8 cellular contexts compared by ENCODE assay signal in the genomic region with DNA sequence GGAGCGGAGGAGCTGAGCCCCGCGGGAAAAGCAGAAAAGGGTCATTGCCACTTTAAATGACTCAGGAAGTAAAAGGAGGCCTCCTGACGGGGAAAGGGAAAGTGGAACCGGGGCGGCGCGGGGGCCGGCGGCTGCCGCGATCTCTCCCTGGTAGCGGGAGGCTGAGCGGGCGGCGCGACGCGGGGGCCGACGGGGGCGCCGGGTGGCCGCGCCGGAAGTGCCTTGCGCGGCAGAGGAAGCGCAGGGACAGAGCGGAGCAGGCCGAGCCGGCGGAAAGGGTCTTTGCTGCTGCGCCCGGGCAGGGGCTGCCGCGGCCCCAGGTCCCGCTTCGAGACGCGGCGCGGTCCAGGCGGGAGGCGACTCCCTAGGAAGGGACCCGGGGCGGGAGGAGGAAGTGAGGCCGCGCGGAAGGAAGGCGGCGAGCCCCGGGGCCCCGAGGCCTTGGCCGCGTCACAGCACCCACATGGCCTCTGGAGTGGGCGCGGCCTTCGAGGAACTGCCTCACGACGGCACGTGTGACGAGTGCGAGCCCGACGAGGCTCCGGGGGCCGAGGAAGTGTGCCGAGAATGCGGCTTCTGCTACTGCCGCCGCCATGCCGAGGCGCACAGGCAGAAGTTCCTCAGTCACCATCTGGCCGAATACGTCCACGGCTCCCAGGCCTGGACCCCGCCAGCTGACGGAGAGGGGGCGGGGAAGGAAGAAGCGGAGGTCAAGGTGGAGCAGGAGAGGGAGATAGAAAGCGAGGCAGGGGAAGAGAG. TPM values are rescaled to one million over a fixed set of nuclear protein-coding genes. Genes with fewer than 3 reads are reported as not detected.
DNase-seq lines count a peak whose midpoint lies in the region; ATAC-seq, FAIRE-seq and TF ChIP-seq lines count a peak whose summit lies in the region.

A gene with protein sequence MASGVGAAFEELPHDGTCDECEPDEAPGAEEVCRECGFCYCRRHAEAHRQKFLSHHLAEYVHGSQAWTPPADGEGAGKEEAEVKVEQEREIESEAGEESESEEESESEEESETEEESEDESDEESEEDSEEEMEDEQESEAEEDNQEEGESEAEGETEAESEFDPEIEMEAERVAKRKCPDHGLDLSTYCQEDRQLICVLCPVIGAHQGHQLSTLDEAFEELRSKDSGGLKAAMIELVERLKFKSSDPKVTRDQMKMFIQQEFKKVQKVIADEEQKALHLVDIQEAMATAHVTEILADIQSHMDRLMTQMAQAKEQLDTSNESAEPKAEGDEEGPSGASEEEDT (plus strand): TSS at position 127 of the 759 bp plus-strand sequence. CDS start 337 bp downstream, at position 464.

- DNase-seq in GM12892 (ENCODE audit: insufficient read length) = peak; percentile 71
- peak; percentile 66 to 97 (median 94) for DNase-seq in NCI-H1417 (lab: John Stamatoyannopoulos, UW)
- DNase-seq in T-helper 22 cell (ENCODE audit: low read depth) = peak; percentile 60
- DNase-seq in astrocyte (ENCODE audit: low read depth) = peak; percentile 69
- peak; percentile 90 for DNase-seq in hepatocyte (ENCODE audit: low spot score)
- DNase-seq in retinal pigment epithelial cell (ENCODE audit: low read depth) = peak; percentile 39
- DNase-seq in OCI-M2 (lab: John Stamatoyannopoulos, UW; ENCODE audit: unreplicated experiment) = no peak

- H3K9me2 ChIP-seq in hepatocyte (replicated peaks; ENCODE audit: insufficient read depth) = no peaks in the 10 kb centered on the region

- H3K4me1 ChIP-seq in astrocyte (ENCODE audit: insufficient read depth, low read length) (peaks cover 20% of the 10 kb centered on the region), hepatocyte (ENCODE audit: insufficient read depth) (peaks cover 13% of the 10 kb centered on the region)

- H3K27me3 ChIP-seq in astrocyte (ENCODE audit: insufficient read depth, low read length) (no peaks in the 10 kb centered on the region), hepatocyte (no peaks in the 10 kb centered on the region)

- 7% methylated on average over 67 of the region's 82 CpGs for WGBS in hepatocyte (ENCODE audit: low lambda C conversion rate, missing lambda C conversion rate)

- ATAC-seq in HG02642 (IDR thresholded peaks at IDR 0.05; ENCODE audit: poor library complexity, unreplicated experiment) = peak; percentile 92

- peak within 1 kb of the TSS; percentile 96 for H3K4me2 ChIP-seq in astrocyte (ENCODE audit: low read length)
- H3K4me2 ChIP-seq in hepatocyte = peak within 1 kb of the TSS; percentile 89

- peaks cover 51% of the 10 kb centered on the region for H3K79me2 ChIP-seq in astrocyte (ENCODE audit: insufficient read depth, low read length)
- H3K79me2 ChIP-seq in hepatocyte = peaks cover 48% of the 10 kb centered on the region

- TF ChIP-seq CTCF in astrocyte (IDR thresholded peaks at IDR 0.05; ENCODE audit: insufficient read depth, low read depth, low read length) (no peak), hepatocyte (IDR thresholded peaks at IDR 0.05; ENCODE audit: poor library complexity) (no peak), retinal pigment epithelial cell (conservative IDR thresholded peaks at IDR 0.05; ENCODE audit: low read depth, low read length) (no peak)

- peak; percentile 76; the same call in 1 of the 2 replicates for TF ChIP-seq POLR2A in GM12892 (IDR thresholded peaks at IDR 0.05; ENCODE audit: low read depth, low read length)

- peaks cover 24% of the 10 kb centered on the region for H3K9me3 Mint-ChIP-seq in astrocyte (ENCODE audit: unreplicated experiment)

- H3K9me3 ChIP-seq in astrocyte (ENCODE audit: insufficient read depth, low read depth, low read length) = peaks cover 11% of the 10 kb centered on the region
- H3K9me3 ChIP-seq in hepatocyte (ENCODE audit: low read depth) = no peaks in the 10 kb centered on the region

- H3K4me3 ChIP-seq in astrocyte (ENCODE audit: insufficient read depth, low read depth, low read length) = peak within 1 kb of the TSS; percentile 78
- H3K4me3 ChIP-seq in hepatocyte = peak within 1 kb of the TSS; percentile 62
- H3K4me3 ChIP-seq in retinal pigment epithelial cell (ENCODE audit: low read length) = peak within 1 kb of the TSS; percentile 88

- H3K4me1 Mint-ChIP-seq in astrocyte (ENCODE audit: low read depth, unreplicated experiment) = peaks cover 23% of the 10 kb centered on the region

- H3K36me3 ChIP-seq in astrocyte (ENCODE audit: insufficient read depth, low read length) = no peaks in the 10 kb centered on the region
- no peaks in the 10 kb centered on the region for H3K36me3 ChIP-seq in hepatocyte (replicated peaks; ENCODE audit: insufficient read depth, low read depth)

- H2AFZ ChIP-seq in astrocyte (ENCODE audit: low read depth, low read length) (peak within 1 kb of the TSS; percentile 92), hepatocyte (peak within 1 kb of the TSS; percentile 94)

- peaks cover under 1% of the 10 kb centered on the region for H4K20me1 ChIP-seq in astrocyte (ENCODE audit: insufficient read depth, low read length)
- H4K20me1 ChIP-seq in hepatocyte (ENCODE audit: insufficient read depth, poor library complexity, severe bottlenecking) = no peaks in the 10 kb centered on the region

- H3K9ac ChIP-seq in astrocyte (ENCODE audit: low read length) = peak within 1 kb of the TSS; percentile 86

- H3K4me3 Mint-ChIP-seq in astrocyte (ENCODE audit: unreplicated experiment) = peak within 1 kb of the TSS; percentile 88

- H3K36me3 Mint-ChIP-seq in astrocyte (ENCODE audit: low read depth, unreplicated experiment) = peaks cover 12% of the 10 kb centered on the region

- H3K27ac Mint-ChIP-seq in astrocyte (ENCODE audit: unreplicated experiment) = peak within 1 kb of the TSS; percentile 98

- no peaks in the 10 kb centered on the region for H3K27me3 Mint-ChIP-seq in astrocyte (ENCODE audit: low read depth, unreplicated experiment)

- H3K27ac ChIP-seq in astrocyte (ENCODE audit: low read depth, low read length) (peak within 1 kb of the TSS; percentile 89), hepatocyte (peak within 1 kb of the TSS; percentile 100)

- FAIRE-seq in GM12892 (lab: Jason Lieb, UNC) (no peak), astrocyte (lab: Jason Lieb, UNC) (no peak)

RNA-seq across cellular contexts. Expression of the gene that starts here (rescaled TPM):
- polyA plus RNA-seq in GM12892 (2012; ENCODE audit: missing spikeins) = 22.2 TPM
- total RNA-seq in astrocyte (61.0 and 62.4 TPM in 2 replicates), hepatocyte (20.4 and 20.8 TPM in 2 replicates)
- polyA plus RNA-seq in hepatocyte = 43.2 and 44.1 TPM in 2 replicates
